8 cellular contexts compared by ENCODE assay signal in genomic region chr13:32426191-32426980, GRCh38. TPM values are rescaled to one million over a fixed set of nuclear protein-coding genes. Genes with fewer than 3 reads are reported as not detected.
DNase-seq lines count a peak whose midpoint lies in the region; ATAC-seq and TF ChIP-seq lines count a peak whose summit lies in the region.

No MANE protein-coding gene starts in this region.

- H3K4me1 Mint-ChIP-seq in activated CD8-positive, alpha-beta T cell treated with anti-CD3 and anti-CD28 coated beads for 36 hours (ENCODE audit: low read depth), result peaks cover 38% of the 10 kb centered on the region
- H3K4me1 Mint-ChIP-seq in nephron progenitor cell, result peaks cover 36% of the 10 kb centered on the region

- peaks cover 0 to 5% of the 10 kb centered on the region in 2 donors for H3K4me1 ChIP-seq in esophagus (ENCODE audit: control insufficient read depth in 2 of 2, insufficient read depth in 2 of 2, low read length in 1 of 2)
- H3K4me1 ChIP-seq in uterus, result peaks cover 0 to 6% of the 10 kb centered on the region in 2 donors

- peak; percentile 61 for DNase-seq in DMS53 treated with DMSO at 0.1 percent for 48 hours (lab: John Stamatoyannopoulos, UW; ENCODE audit: unreplicated experiment)
- peak; percentile 75 for DNase-seq in Jurkat, Clone E6-1 (ENCODE audit: low read depth, low spot score)
- peak; percentile 56 for DNase-seq in activated CD8-positive, alpha-beta T cell treated with anti-CD3 and anti-CD28 coated beads for 36 hours
- no peak for DNase-seq in nephron progenitor cell
- no peak for DNase-seq in uterus
- DNase-seq in mesenteric fat pad (ENCODE audit: low spot score), result no peak

- no peaks in the 10 kb centered on the region for H3K27me3 ChIP-seq in esophagus (ENCODE audit: control insufficient read depth in 1 of 2, insufficient read depth in 2 of 2, low read length in 2 of 2)
- no peaks in the 10 kb centered on the region for H3K27me3 ChIP-seq in uterus

- peaks cover 37% of the 10 kb centered on the region for H3K36me3 Mint-ChIP-seq in activated CD8-positive, alpha-beta T cell treated with anti-CD3 and anti-CD28 coated beads for 36 hours (ENCODE audit: low read depth)
- peaks cover 21% of the 10 kb centered on the region for H3K36me3 Mint-ChIP-seq in nephron progenitor cell (ENCODE audit: low read depth)

- no peaks in the 10 kb centered on the region for H3K36me3 ChIP-seq in esophagus (ENCODE audit: control insufficient read depth in 2 of 2, insufficient read depth in 2 of 2, low read length in 1 of 2)
- H3K36me3 ChIP-seq in uterus, result no peaks in the 10 kb centered on the region

- WGBS in esophagus, 2 donors, result 40 to 42% methylated on average over 19 of the region's 19 CpGs

- H3K27ac ChIP-seq in esophagus (ENCODE audit: low read depth in 2 of 2, low read length in 1 of 2), result peak overlapping the region; percentile 81 to 92
- H3K27ac ChIP-seq in uterus, result peak overlapping the region; percentile 93 to 96

- CTCF ChIA-PET in activated CD8-positive, alpha-beta T cell treated with anti-CD3 and anti-CD28 coated beads for 36 hours (lab: Charles Lee), result interaction anchor here (0.7 to 1.8 kb wide), 2 partner anchors 11 to 110 kb away, joined by 3 to 5 read pairs; no protein-coding TSS in a partner anchor

- H3K9me3 ChIP-seq in esophagus (ENCODE audit: control insufficient read depth in 2 of 2, insufficient read depth in 1 of 2, low read depth in 1 of 2, low read length in 1 of 2) (no peaks in the 10 kb centered on the region), uterus (no peaks in the 10 kb centered on the region)

- intact Hi-C loops in activated CD8-positive, alpha-beta T cell treated with anti-CD3 and anti-CD28 coated beads for 36 hours (cut with micrococcal nuclease), result loop anchor here (5.0 kb wide), 2 partner anchors 109 to 111 kb away; partner anchors contain the start of genes BRCA2, N4BP2L2 and ZAR1L
- intact Hi-C loops in uterus (cut with DNase I; ENCODE audit: low total_unique reads), result no loop called here

- H3K4me3 Mint-ChIP-seq in activated CD8-positive, alpha-beta T cell treated with anti-CD3 and anti-CD28 coated beads for 36 hours, result peak overlapping the region; percentile 91
- peak overlapping the region; percentile 88 for H3K4me3 Mint-ChIP-seq in nephron progenitor cell

- no peaks in the 10 kb centered on the region for H3K9me3 Mint-ChIP-seq in activated CD8-positive, alpha-beta T cell treated with anti-CD3 and anti-CD28 coated beads for 36 hours
- no peaks in the 10 kb centered on the region for H3K9me3 Mint-ChIP-seq in nephron progenitor cell

- POLR2A ChIA-PET in activated CD8-positive, alpha-beta T cell treated with anti-CD3 and anti-CD28 coated beads for 36 hours (lab: Charles Lee), result interaction anchor here (0.8 to 3.9 kb wide), 9 partner anchors 11 to 111 kb away, joined by 3 to 38 read pairs (median 4); partner anchors contain the start of genes BRCA2 and ZAR1L

- H3K27ac Mint-ChIP-seq in activated CD8-positive, alpha-beta T cell treated with anti-CD3 and anti-CD28 coated beads for 36 hours, result peak overlapping the region; percentile 96
- H3K27ac Mint-ChIP-seq in nephron progenitor cell, result no peak overlapping the region

- H3K27me3 Mint-ChIP-seq in activated CD8-positive, alpha-beta T cell treated with anti-CD3 and anti-CD28 coated beads for 36 hours, result no peaks in the 10 kb centered on the region
- H3K27me3 Mint-ChIP-seq in nephron progenitor cell (ENCODE audit: low read depth, poor library complexity), result peaks cover 23% of the 10 kb centered on the region

- peak; percentile 32 for ATAC-seq in GM21423 (IDR thresholded peaks at IDR 0.05; ENCODE audit: unreplicated experiment)
- peak; percentile 55 for ATAC-seq in activated CD8-positive, alpha-beta T cell treated with anti-CD3 and anti-CD28 coated beads for 36 hours

- TF ChIP-seq CTCF in activated CD8-positive, alpha-beta T cell treated with anti-CD3 and anti-CD28 coated beads for 36 hours (IDR thresholded peaks at IDR 0.05), result no peak
- TF ChIP-seq CTCF in nephron progenitor cell (IDR thresholded peaks at IDR 0.05) (no peak), uterus (IDR thresholded peaks at IDR 0.05) (no peak)

- peak overlapping the region; percentile 66 for H3K4me3 ChIP-seq in Jurkat, Clone E6-1 (ENCODE audit: low read length)
- peak overlapping the region; percentile 68 to 83 for H3K4me3 ChIP-seq in esophagus (ENCODE audit: low read depth in 1 of 2, low read length in 2 of 2)
- peak overlapping the region; percentile 63 to 97 for H3K4me3 ChIP-seq in uterus

- TF ChIP-seq POLR2A in uterus (IDR thresholded peaks at IDR 0.05), result no peak

RNA-seq across cellular contexts. Expression of gene N4BP2L1, which starts 1.5 kb away (rescaled TPM):
- polyA plus RNA-seq in Jurkat, Clone E6-1 (2012; ENCODE audit: insufficient read depth, insufficient read length), result 17.8 TPM
- total RNA-seq in activated CD8-positive, alpha-beta T cell treated with anti-CD3 and anti-CD28 coated beads for 36 hours, result 10 to 100 TPM; 26.2 to 32.2 TPM
- 1 to 10 TPM; 5.0 to 8.4 TPM for polyA plus RNA-seq in esophagus
- 10 to 100 TPM in 3 of 4 donors, 1 to 10 TPM in 1; 7.4 to 44.1 (median 21.5) TPM for total RNA-seq in uterus
- total RNA-seq in mesenteric fat pad, result 10.1 TPM

Comparison
In these comparisons a context has a peak if more than half of its experiments do, and no peak if none do; other contexts are left out.
1. DNase-seq: peak in DMS53 treated with DMSO at 0.1 percent for 48 hours (single experiment), Jurkat, Clone E6-1 (single experiment) and activated CD8-positive, alpha-beta T cell treated with anti-CD3 and anti-CD28 coated beads for 36 hours (single experiment); none in nephron progenitor cell (single experiment), uterus (0 of 2) and mesenteric fat pad (single experiment).
2. Peak in every context shown above with its lines, with median percentiles within 50 percentile points of each other: H3K4me3 ChIP-seq.